9 cellular contexts compared by ENCODE assay signal in the genomic region with DNA sequence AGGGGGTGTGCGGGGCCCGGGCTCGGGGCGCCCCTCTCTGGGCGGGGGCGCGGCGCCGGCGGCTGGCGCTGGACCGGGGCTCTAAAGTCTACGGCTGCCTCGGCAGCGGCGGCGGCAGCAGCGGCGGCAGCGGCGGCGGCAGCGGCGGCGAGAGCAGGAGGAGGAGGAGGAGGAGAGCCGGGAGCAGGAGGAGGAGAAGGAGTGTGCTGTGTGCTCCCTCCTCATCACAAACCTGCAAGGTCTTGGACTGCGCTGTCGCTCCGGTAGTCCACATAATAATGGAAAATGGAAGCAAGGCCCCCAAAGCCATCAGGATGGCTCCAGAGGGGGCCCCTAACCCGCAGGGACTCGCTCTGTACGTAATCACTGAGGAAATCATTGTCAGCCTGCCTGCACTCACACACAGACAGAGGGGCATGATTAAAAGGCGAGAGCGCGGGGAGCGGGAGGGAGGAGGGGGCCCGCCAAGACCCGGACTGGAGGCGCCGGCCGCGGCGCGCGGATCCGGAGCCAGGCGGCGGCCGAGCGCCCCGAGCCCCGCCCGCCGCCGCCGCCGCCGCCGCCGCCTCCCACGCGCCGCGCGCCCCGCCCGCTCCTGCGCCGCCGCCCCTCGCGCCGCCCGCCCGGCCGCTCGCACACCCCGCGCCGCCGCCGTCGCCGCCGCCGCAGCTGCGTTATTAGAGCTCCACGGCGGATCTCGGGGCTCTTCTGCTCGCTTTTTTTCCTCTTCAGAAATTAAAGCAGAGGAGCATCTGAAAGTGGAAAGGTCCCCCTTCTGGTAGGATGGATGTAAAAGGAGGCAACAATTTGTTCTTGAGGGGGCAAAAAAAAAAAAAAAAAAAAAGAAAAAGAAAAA. TPM values are rescaled to one million over a fixed set of nuclear protein-coding genes. Genes with fewer than 3 reads are reported as not detected.
A peak's percentile ranks its signal among the peaks of the same experiment; 100 is the strongest.
DNase-seq lines count a peak whose midpoint lies in the region; ATAC-seq and TF ChIP-seq lines count a peak whose summit lies in the region.
"Had no signal": no experiment of that assay in that cellular context is flagged by ENCODE, and none has a peak within 500 bp of the region (broad histone marks: within the 10 kb centered on the region; RNA-seq: fewer than 3 reads in every experiment).

A gene (minus strand): TSS at position 394 of the 856 bp plus-strand sequence. CDS start 1,220 bp downstream, outside the sequence.

- no peaks in the 10 kb centered on the region for H3K36me3 Mint-ChIP-seq in CD4-positive, alpha-beta memory T cell
- no peaks in the 10 kb centered on the region for H3K36me3 Mint-ChIP-seq in activated T-cell treated with anti-CD3 and anti-CD28 coated beads, Interleukin-2, amount 50 U/mL, for 24 hours (ENCODE audit: low read depth)
- peaks cover 6% of the 10 kb centered on the region for H3K36me3 Mint-ChIP-seq in stimulated activated memory B cell treated with anti-CD40 and anti-IgM and Interleukin-4, amounts not matched to agents 10 μg/mL and 1 μg/mL and 100 μg/mL, for 72 hours

- no peaks in the 10 kb centered on the region for H3K9me3 ChIP-seq in CD4-positive, alpha-beta memory T cell (ENCODE audit: control insufficient read depth in 1 of 2, low read length in 2 of 2)

- H3K27me3 Mint-ChIP-seq in CD4-positive, alpha-beta memory T cell = peaks cover 30 to 32% of the 10 kb centered on the region in 2 donors
- peaks cover 70% of the 10 kb centered on the region for H3K27me3 Mint-ChIP-seq in activated T-cell treated with anti-CD3 and anti-CD28 coated beads, Interleukin-2, amount 50 U/mL, for 24 hours
- H3K27me3 Mint-ChIP-seq in stimulated activated memory B cell treated with anti-CD40 and anti-IgM and Interleukin-4, amounts not matched to agents 10 μg/mL and 1 μg/mL and 100 μg/mL, for 72 hours = peaks cover 52% of the 10 kb centered on the region

- CTCF ChIA-PET in CD4-positive, alpha-beta memory T cell (lab: Charles Lee; ENCODE audit: partially characterized antibody) = interaction anchor here (0.6 kb wide), 1 partner anchor 902 kb away, joined by 3 read pairs; no protein-coding TSS in a partner anchor

- H3K27ac Mint-ChIP-seq in CD4-positive, alpha-beta memory T cell = no peak within 1 kb of the TSS
- no peak within 1 kb of the TSS for H3K27ac Mint-ChIP-seq in activated T-cell treated with anti-CD3 and anti-CD28 coated beads, Interleukin-2, amount 50 U/mL, for 24 hours
- peak within 1 kb of the TSS; percentile 22 for H3K27ac Mint-ChIP-seq in stimulated activated memory B cell treated with anti-CD40 and anti-IgM and Interleukin-4, amounts not matched to agents 10 μg/mL and 1 μg/mL and 100 μg/mL, for 72 hours

- ATAC-seq in GM19463 (IDR thresholded peaks at IDR 0.05; ENCODE audit: unreplicated experiment) = peak; percentile 67
- ATAC-seq in stimulated activated memory B cell treated with anti-CD40 and anti-IgM and Interleukin-4, amounts not matched to agents 10 μg/mL and 1 μg/mL and 100 μg/mL, for 72 hours = peak; percentile 84

- peaks cover 43% of the 10 kb centered on the region for H3K27me3 ChIP-seq in CD4-positive, alpha-beta memory T cell (ENCODE audit: insufficient read depth, low read length)

- peaks cover 0 to 12% (median 4%) of the 10 kb centered on the region in 8 donors for H3K9me3 Mint-ChIP-seq in CD4-positive, alpha-beta memory T cell
- H3K9me3 Mint-ChIP-seq in activated T-cell treated with anti-CD3 and anti-CD28 coated beads, Interleukin-2, amount 50 U/mL, for 24 hours = no peaks in the 10 kb centered on the region
- H3K9me3 Mint-ChIP-seq in stimulated activated memory B cell treated with anti-CD40 and anti-IgM and Interleukin-4, amounts not matched to agents 10 μg/mL and 1 μg/mL and 100 μg/mL, for 72 hours = no peaks in the 10 kb centered on the region

- H3K36me3 ChIP-seq in CD4-positive, alpha-beta memory T cell (ENCODE audit: insufficient read depth, low read length) = no peaks in the 10 kb centered on the region

- TF ChIP-seq POLR2A in erythroblast (IDR thresholded peaks at IDR 0.05; ENCODE audit: low read length) = no peak

- H3K4me3 Mint-ChIP-seq in CD4-positive, alpha-beta memory T cell = peak within 1 kb of the TSS; percentile 74 to 84 (median 80)
- H3K4me3 Mint-ChIP-seq in activated T-cell treated with anti-CD3 and anti-CD28 coated beads, Interleukin-2, amount 50 U/mL, for 24 hours = peak within 1 kb of the TSS; percentile 67
- H3K4me3 Mint-ChIP-seq in stimulated activated memory B cell treated with anti-CD40 and anti-IgM and Interleukin-4, amounts not matched to agents 10 μg/mL and 1 μg/mL and 100 μg/mL, for 72 hours = peak within 1 kb of the TSS; percentile 72

- H3K4me3 ChIP-seq in CD4-positive, alpha-beta memory T cell (ENCODE audit: low read length in 2 of 2) = peak within 1 kb of the TSS in 1 of 2 donors; percentile 47

- POLR2A ChIA-PET in CD4-positive, alpha-beta memory T cell (lab: Charles Lee; ENCODE audit: partially characterized antibody) = no interaction called here

- peak in 4 of 5 donors; percentile 20 to 31 (median 26) for DNase-seq in CD4-positive, alpha-beta memory T cell
- peak; percentile 45 for DNase-seq in HS-27A (ENCODE audit: low read depth)
- DNase-seq in NOMO-1 (lab: John Stamatoyannopoulos, UW; ENCODE audit: unreplicated experiment in 2 of 2) = peak; percentile 94
- DNase-seq in activated T-cell treated with anti-CD3 and anti-CD28 coated beads, Interleukin-2, amount 50 U/mL, for 24 hours = peak; percentile 67
- peak; percentile 91 to 92 for DNase-seq in erythroblast (lab: John Stamatoyannopoulos, UW)
- DNase-seq in midbrain (lab: John Stamatoyannopoulos, UW) = peak; percentile 89

- intact Hi-C loops in CD4-positive, alpha-beta memory T cell (cut with micrococcal nuclease) = no loop called here

- peaks cover 18% of the 10 kb centered on the region for H3K4me1 ChIP-seq in CD4-positive, alpha-beta memory T cell (ENCODE audit: insufficient read depth, low read length)

- H3K4me1 Mint-ChIP-seq in CD4-positive, alpha-beta memory T cell = peaks cover 3 to 20% (median 8%) of the 10 kb centered on the region in 4 donors
- H3K4me1 Mint-ChIP-seq in activated T-cell treated with anti-CD3 and anti-CD28 coated beads, Interleukin-2, amount 50 U/mL, for 24 hours (ENCODE audit: low read depth) = peaks cover 17% of the 10 kb centered on the region
- H3K4me1 Mint-ChIP-seq in stimulated activated memory B cell treated with anti-CD40 and anti-IgM and Interleukin-4, amounts not matched to agents 10 μg/mL and 1 μg/mL and 100 μg/mL, for 72 hours = peaks cover 13% of the 10 kb centered on the region

- no peak within 1 kb of the TSS for H3K27ac ChIP-seq in CD4-positive, alpha-beta memory T cell (ENCODE audit: low read depth, low read length)

RNA-seq across cellular contexts. Expression of the gene that starts here (rescaled TPM):
- total RNA-seq in CD4-positive, alpha-beta memory T cell = not detected
- not detected for polyA plus RNA-seq in CD4-positive, alpha-beta memory T cell
- total RNA-seq: T-helper 1 cell treated with Interleukin-12 subunit alpha and Interleukin-12 subunit beta and Interleukin-4 antibody, amounts not matched to agents 30 ng/mL and 1 ng/mL, for 36 hours had no signal

Comparison
In these comparisons a context has a peak if more than half of its experiments do, and no peak if none do; other contexts are left out.
1. Peak in DNase-seq in CD4-positive, alpha-beta memory T cell; RNA of the gene not detected or under 1 TPM.
2. DNase-seq: peak in every context shown above with its lines; median percentile 94 in NOMO-1; 92 in erythroblast; 89 in midbrain; 67 in activated T-cell treated with anti-CD3 and anti-CD28 coated beads, Interleukin-2, amount 50 U/mL, for 24 hours; 45 in HS-27A; 26 in CD4-positive, alpha-beta memory T cell.